In genomic region chr11:2813141-2813908, GRCh38 we compare ENCODE assay signal across 12 cellular contexts.
A peak's percentile ranks its signal among the peaks of the same experiment; 100 is the strongest.
DNase-seq lines count a peak whose midpoint lies in the region; ATAC-seq and TF ChIP-seq lines count a peak whose summit lies in the region.
"Had no signal": no experiment of that assay in that cellular context is flagged by ENCODE, and none has a peak within 500 bp of the region (broad histone marks: within the 10 kb centered on the region; RNA-seq: fewer than 3 reads in every experiment).

No MANE protein-coding gene starts in this region.

- peak overlapping the region; percentile 34 for H3K27ac Mint-ChIP-seq in activated CD4-positive, alpha-beta T cell treated with anti-CD3 and anti-CD28 coated beads for 36 hours

- no peaks in the 10 kb centered on the region for H3K27me3 ChIP-seq in right cardiac atrium (ENCODE audit: control insufficient read depth, insufficient read depth)
- H3K27me3 ChIP-seq in spleen (replicated peaks in 1 of 7) = no peaks in the 10 kb centered on the region
- no peaks in the 10 kb centered on the region for H3K27me3 ChIP-seq in PC-3 (ENCODE audit: low read length)
- H3K27me3 ChIP-seq in suprapubic skin = peaks cover 4% of the 10 kb centered on the region
- H3K27me3 ChIP-seq: thyroid gland had no signal

- TF ChIP-seq CTCF in spleen (IDR thresholded peaks at IDR 0.05 in 8 of 11, conservative IDR thresholded peaks at IDR 0.05 in 3 of 11) (no peak), PC-3 (conservative IDR thresholded peaks at IDR 0.05; ENCODE audit: low read depth, low read length) (no peak), suprapubic skin (IDR thresholded peaks at IDR 0.05) (no peak)

- H3K4me3 Mint-ChIP-seq in activated CD4-positive, alpha-beta T cell treated with anti-CD3 and anti-CD28 coated beads for 36 hours = no peak overlapping the region

- H3K9me3 ChIP-seq in right cardiac atrium (ENCODE audit: control insufficient read depth, low read length) = no peaks in the 10 kb centered on the region
- peaks cover 0 to 37% (median 21%) of the 10 kb centered on the region in 8 donors for H3K9me3 ChIP-seq in spleen
- H3K9me3 ChIP-seq in PC-3 (ENCODE audit: low read length) = no peaks in the 10 kb centered on the region
- H3K9me3 ChIP-seq in suprapubic skin = peaks cover 5% of the 10 kb centered on the region
- H3K9me3 ChIP-seq: thyroid gland had no signal

- no peak overlapping the region for H3K4me2 ChIP-seq in PC-3 (ENCODE audit: low read length)

- POLR2A ChIA-PET in activated CD4-positive, alpha-beta T cell treated with anti-CD3 and anti-CD28 coated beads for 36 hours (lab: Charles Lee) = no interaction called here
- POLR2A ChIA-PET in PC-3 (lab: Charles Lee; ENCODE audit: unreplicated experiment) = no interaction called here

- peak; percentile 75 for ATAC-seq in activated CD4-positive, alpha-beta T cell treated with anti-CD3 and anti-CD28 coated beads for 36 hours
- ATAC-seq in right cardiac atrium (no peak), PC-3 (no peak)
- no peak for ATAC-seq in activated CD4-positive, CD25-positive, alpha-beta regulatory T cell treated with anti-CD3 and anti-CD28 coated beads, Interleukin-2, amount 50 U/mL, for 24 hours

- H3K36me3 ChIP-seq in spleen = peaks cover 0 to 14% (median 0%) of the 10 kb centered on the region in 6 donors
- H3K36me3 ChIP-seq in PC-3 (ENCODE audit: low read depth, low read length) = no peaks in the 10 kb centered on the region
- H3K36me3 ChIP-seq in suprapubic skin = no peaks in the 10 kb centered on the region
- H3K36me3 ChIP-seq: thyroid gland had no signal

- peak overlapping the region; percentile 58 for H3K27ac ChIP-seq in right cardiac atrium (ENCODE audit: low read length)
- H3K27ac ChIP-seq in spleen = peak overlapping the region in 6 of 8 donors; percentile 47 to 75 (median 68)
- no peak overlapping the region for H3K27ac ChIP-seq in PC-3 (ENCODE audit: low read length)
- H3K27ac ChIP-seq in suprapubic skin = no peak overlapping the region

- H2AFZ ChIP-seq in PC-3 (ENCODE audit: low read length) = no peak overlapping the region

- no peaks in the 10 kb centered on the region for H3K9me2 ChIP-seq in PC-3 (replicated peaks; ENCODE audit: low read length)

- TF ChIP-seq EP300 in suprapubic skin (IDR thresholded peaks at IDR 0.05) = no peak

- DNase-seq in activated CD4-positive, alpha-beta T cell treated with anti-CD3 and anti-CD28 coated beads for 36 hours = peak; percentile 46
- no peak for DNase-seq in activated CD4-positive, alpha-beta T cell treated with anti-CD3 and anti-CD28 coated beads, Interleukin-2, amount 50 U/mL, for 48 hours
- DNase-seq in SW480 (ENCODE audit: low spot score) (peak; percentile 92), right cardiac atrium (peak; percentile 13 to 50 (median 48)), spleen (peak; percentile 42), PC-3 (no peak), suprapubic skin (ENCODE audit: low spot score in 2 of 2) (no peak)
- DNase-seq: activated CD4-positive, CD25-positive, alpha-beta regulatory T cell; NCI-H510A; occipital lobe; thyroid gland had no signal

- 58% methylated on average over 14 of the region's 14 CpGs for WGBS in right cardiac atrium
- WGBS in spleen, 5 donors = 52 to 67% (median 55%) methylated on average over 14 of the region's 14 CpGs
- WGBS in suprapubic skin = 76% methylated on average over 14 of the region's 14 CpGs

- peaks cover 36% of the 10 kb centered on the region for H3K4me1 Mint-ChIP-seq in activated CD4-positive, alpha-beta T cell treated with anti-CD3 and anti-CD28 coated beads for 36 hours

- H3K4me3 ChIP-seq in right cardiac atrium (ENCODE audit: low read length) (no peak overlapping the region), spleen (no peak overlapping the region), PC-3 (ENCODE audit: low read length) (no peak overlapping the region), suprapubic skin (no peak overlapping the region)
- H3K4me3 ChIP-seq: thyroid gland had no signal

- no peaks in the 10 kb centered on the region for H3K27me3 Mint-ChIP-seq in activated CD4-positive, alpha-beta T cell treated with anti-CD3 and anti-CD28 coated beads for 36 hours

- CTCF ChIA-PET in activated CD4-positive, alpha-beta T cell treated with anti-CD3 and anti-CD28 coated beads for 36 hours (lab: Charles Lee) = no interaction called here
- CTCF ChIA-PET in PC-3 (lab: Charles Lee) = no interaction called here

- peaks cover 11% of the 10 kb centered on the region for H3K9me3 Mint-ChIP-seq in activated CD4-positive, alpha-beta T cell treated with anti-CD3 and anti-CD28 coated beads for 36 hours (ENCODE audit: low read depth)

- no peak overlapping the region for H3K9ac ChIP-seq in PC-3 (ENCODE audit: low read length)

- intact Hi-C loops in activated CD4-positive, alpha-beta T cell treated with anti-CD3 and anti-CD28 coated beads for 36 hours (cut with DNase I, micrococcal nuclease) = no loop called here
- intact Hi-C loops in right cardiac atrium (cut with DNase I) = no loop called here
- intact Hi-C loops in spleen (cut with DNase I; ENCODE audit: low total_unique reads) = no loop called here
- intact Hi-C loops in PC-3 (cut with micrococcal nuclease) = no loop called here

- H3F3A ChIP-seq in PC-3 (ENCODE audit: low read length, unreplicated experiment) = no peaks in the 10 kb centered on the region

- H3K79me2 ChIP-seq in PC-3 (ENCODE audit: low read length) = no peaks in the 10 kb centered on the region

- no peak for TF ChIP-seq POLR2A in spleen (IDR thresholded peaks at IDR 0.05)
- no peak for TF ChIP-seq POLR2A in suprapubic skin (IDR thresholded peaks at IDR 0.05)

- peaks cover 13% of the 10 kb centered on the region for H3K4me1 ChIP-seq in right cardiac atrium (ENCODE audit: control insufficient read depth, insufficient read depth, low read length)
- H3K4me1 ChIP-seq in spleen = peaks cover 0 to 30% (median 19%) of the 10 kb centered on the region in 6 donors
- no peaks in the 10 kb centered on the region for H3K4me1 ChIP-seq in PC-3 (ENCODE audit: insufficient read depth, low read length)
- H3K4me1 ChIP-seq in suprapubic skin = peaks cover 26% of the 10 kb centered on the region

- H4K20me1 ChIP-seq in PC-3 (ENCODE audit: low read length) = no peaks in the 10 kb centered on the region

- BruUV-seq in PC-3 (replicated peaks; lab: Mats Ljungman, UMichigan) = no TSS peak

- peaks cover 23% of the 10 kb centered on the region for H3K36me3 Mint-ChIP-seq in activated CD4-positive, alpha-beta T cell treated with anti-CD3 and anti-CD28 coated beads for 36 hours (ENCODE audit: low read depth)

Comparison
In these comparisons a context has a peak if more than half of its experiments do, and no peak if none do; other contexts are left out.
1. DNase-seq: peak in activated CD4-positive, alpha-beta T cell treated with anti-CD3 and anti-CD28 coated beads for 36 hours (single experiment), SW480 (single experiment), right cardiac atrium (3 of 3) and spleen (single experiment); none in activated CD4-positive, alpha-beta T cell treated with anti-CD3 and anti-CD28 coated beads, Interleukin-2, amount 50 U/mL, for 48 hours (0 of 2), PC-3 (single experiment) and suprapubic skin (0 of 2).
2. H3K27ac ChIP-seq: peak in right cardiac atrium (single experiment) and spleen (6 of 8); none in PC-3 (single experiment) and suprapubic skin (single experiment).